ENCODE assay signal across 1 cellular context in the genomic region with DNA sequence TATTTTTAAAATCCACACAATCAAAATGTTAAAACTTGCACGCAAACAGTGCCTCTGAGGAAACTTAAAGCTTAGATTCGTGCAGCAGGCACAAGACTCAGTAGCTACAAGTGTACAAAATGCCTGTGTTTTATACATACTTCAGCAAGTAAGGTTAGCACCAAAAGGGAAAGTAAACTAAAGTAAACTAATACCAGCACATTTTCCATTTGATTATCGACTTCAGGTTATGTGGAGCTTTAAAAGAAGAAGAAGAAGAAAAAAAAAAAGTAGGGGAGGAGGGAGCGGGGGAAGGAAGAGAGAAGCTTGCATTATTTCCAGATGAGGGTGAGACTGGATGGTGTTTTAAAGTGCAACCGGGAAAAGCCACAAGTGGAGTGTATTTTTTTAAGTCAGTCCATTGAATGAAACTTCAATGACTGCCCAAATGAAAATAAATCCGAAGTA.
TF ChIP-seq lines count a peak whose summit lies in the region.

No MANE protein-coding gene starts in this region.

TF ChIP-seq in WTC11, 78 proteins besides CTCF, POLR2A, EP300 and RAD21 (continued from another document):
- TF ChIP-seq, protein P1, sequence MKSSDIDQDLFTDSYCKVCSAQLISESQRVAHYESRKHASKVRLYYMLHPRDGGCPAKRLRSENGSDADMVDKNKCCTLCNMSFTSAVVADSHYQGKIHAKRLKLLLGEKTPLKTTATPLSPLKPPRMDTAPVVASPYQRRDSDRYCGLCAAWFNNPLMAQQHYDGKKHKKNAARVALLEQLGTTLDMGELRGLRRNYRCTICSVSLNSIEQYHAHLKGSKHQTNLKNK (CRISPR knock-in tag; IDR thresholded peaks at IDR 0.05), result no peak
- TF ChIP-seq ZNF423 (CRISPR knock-in tag; IDR thresholded peaks at IDR 0.05) (no peak), ZNF138 (CRISPR knock-in tag; conservative IDR thresholded peaks at IDR 0.05) (no peak), FOXK1 (CRISPR knock-in tag; IDR thresholded peaks at IDR 0.05) (no peak), GTF2I (CRISPR knock-in tag; conservative IDR thresholded peaks at IDR 0.05) (no peak), MYBL2 (CRISPR knock-in tag; IDR thresholded peaks at IDR 0.05) (no peak), CREM (CRISPR knock-in tag; IDR thresholded peaks at IDR 0.05) (no peak)
- TF ChIP-seq, protein P2, sequence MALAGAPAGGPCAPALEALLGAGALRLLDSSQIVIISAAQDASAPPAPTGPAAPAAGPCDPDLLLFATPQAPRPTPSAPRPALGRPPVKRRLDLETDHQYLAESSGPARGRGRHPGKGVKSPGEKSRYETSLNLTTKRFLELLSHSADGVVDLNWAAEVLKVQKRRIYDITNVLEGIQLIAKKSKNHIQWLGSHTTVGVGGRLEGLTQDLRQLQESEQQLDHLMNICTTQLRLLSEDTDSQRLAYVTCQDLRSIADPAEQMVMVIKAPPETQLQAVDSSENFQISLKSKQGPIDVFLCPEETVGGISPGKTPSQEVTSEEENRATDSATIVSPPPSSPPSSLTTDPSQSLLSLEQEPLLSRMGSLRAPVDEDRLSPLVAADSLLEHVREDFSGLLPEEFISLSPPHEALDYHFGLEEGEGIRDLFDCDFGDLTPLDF (CRISPR knock-in tag; IDR thresholded peaks at IDR 0.05), result no peak
- TF ChIP-seq, protein P3, sequence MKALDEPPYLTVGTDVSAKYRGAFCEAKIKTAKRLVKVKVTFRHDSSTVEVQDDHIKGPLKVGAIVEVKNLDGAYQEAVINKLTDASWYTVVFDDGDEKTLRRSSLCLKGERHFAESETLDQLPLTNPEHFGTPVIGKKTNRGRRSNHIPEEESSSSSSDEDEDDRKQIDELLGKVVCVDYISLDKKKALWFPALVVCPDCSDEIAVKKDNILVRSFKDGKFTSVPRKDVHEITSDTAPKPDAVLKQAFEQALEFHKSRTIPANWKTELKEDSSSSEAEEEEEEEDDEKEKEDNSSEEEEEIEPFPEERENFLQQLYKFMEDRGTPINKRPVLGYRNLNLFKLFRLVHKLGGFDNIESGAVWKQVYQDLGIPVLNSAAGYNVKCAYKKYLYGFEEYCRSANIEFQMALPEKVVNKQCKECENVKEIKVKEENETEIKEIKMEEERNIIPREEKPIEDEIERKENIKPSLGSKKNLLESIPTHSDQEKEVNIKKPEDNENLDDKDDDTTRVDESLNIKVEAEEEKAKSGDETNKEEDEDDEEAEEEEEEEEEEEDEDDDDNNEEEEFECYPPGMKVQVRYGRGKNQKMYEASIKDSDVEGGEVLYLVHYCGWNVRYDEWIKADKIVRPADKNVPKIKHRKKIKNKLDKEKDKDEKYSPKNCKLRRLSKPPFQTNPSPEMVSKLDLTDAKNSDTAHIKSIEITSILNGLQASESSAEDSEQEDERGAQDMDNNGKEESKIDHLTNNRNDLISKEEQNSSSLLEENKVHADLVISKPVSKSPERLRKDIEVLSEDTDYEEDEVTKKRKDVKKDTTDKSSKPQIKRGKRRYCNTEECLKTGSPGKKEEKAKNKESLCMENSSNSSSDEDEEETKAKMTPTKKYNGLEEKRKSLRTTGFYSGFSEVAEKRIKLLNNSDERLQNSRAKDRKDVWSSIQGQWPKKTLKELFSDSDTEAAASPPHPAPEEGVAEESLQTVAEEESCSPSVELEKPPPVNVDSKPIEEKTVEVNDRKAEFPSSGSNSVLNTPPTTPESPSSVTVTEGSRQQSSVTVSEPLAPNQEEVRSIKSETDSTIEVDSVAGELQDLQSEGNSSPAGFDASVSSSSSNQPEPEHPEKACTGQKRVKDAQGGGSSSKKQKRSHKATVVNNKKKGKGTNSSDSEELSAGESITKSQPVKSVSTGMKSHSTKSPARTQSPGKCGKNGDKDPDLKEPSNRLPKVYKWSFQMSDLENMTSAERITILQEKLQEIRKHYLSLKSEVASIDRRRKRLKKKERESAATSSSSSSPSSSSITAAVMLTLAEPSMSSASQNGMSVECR (CRISPR knock-in tag; IDR thresholded peaks at IDR 0.05; ENCODE audit: borderline replicate concordance), result no peak
TF ChIP-seq in WTC11: peak in this region for 0.
